Comparison of ENCODE assay signal across 11 cellular contexts in the genomic region with DNA sequence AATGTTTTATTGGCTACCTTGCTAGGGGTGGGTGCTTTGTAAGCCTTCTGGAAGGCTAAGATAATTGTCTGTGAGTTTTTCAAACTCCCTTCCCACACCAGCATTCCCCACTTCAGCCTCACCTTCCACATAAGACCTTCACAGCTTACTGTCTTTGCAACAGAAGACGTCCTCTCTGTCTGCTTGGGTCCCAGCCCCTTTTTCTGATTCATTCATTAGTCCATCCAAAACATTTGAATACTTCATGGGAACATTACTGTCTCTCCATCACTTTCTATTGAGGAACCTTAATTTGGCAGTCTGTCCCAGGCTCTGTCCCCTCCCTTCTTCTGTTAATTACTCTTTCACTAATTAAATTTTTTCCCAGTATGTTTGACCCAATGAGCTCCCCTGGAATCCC. TPM values are rescaled to one million over a fixed set of nuclear protein-coding genes. Genes with fewer than 3 reads are reported as not detected.
DNase-seq lines count a peak whose midpoint lies in the region; ATAC-seq, FAIRE-seq and TF ChIP-seq lines count a peak whose summit lies in the region.
"Had no signal": no experiment of that assay in that cellular context is flagged by ENCODE, and none has a peak within 500 bp of the region (broad histone marks: within the 10 kb centered on the region; RNA-seq: fewer than 3 reads in every experiment).

No MANE protein-coding gene starts in this region.

- peak overlapping the region; percentile 87 to 100 (median 99) for H3K27ac Mint-ChIP-seq in CD4-positive, alpha-beta memory T cell
- H3K27ac Mint-ChIP-seq in IgD-negative memory B cell (peak overlapping the region; percentile 65 to 98 (median 85)), nephron (peak overlapping the region; percentile 87 to 92 (median 90))

- TF ChIP-seq CTCF in GM12878 (IDR thresholded peaks at IDR 0.05 in 2 of 3, conservative IDR thresholded peaks at IDR 0.05 in 1 of 3; ENCODE audit: control insufficient read depth in 2 of 3, extremely low read depth in 1 of 3, insufficient read depth in 1 of 3, low read depth in 3 of 3, low read length in 3 of 3) (no peak), nephron (IDR thresholded peaks at IDR 0.05; ENCODE audit: unreplicated experiment in 3 of 3) (no peak), right atrium auricular region (IDR thresholded peaks at IDR 0.05) (no peak)

- TF ChIP-seq EP300 in GM12878 (IDR thresholded peaks at IDR 0.05; ENCODE audit: borderline replicate concordance in 1 of 2, control insufficient read depth in 1 of 2, low read depth in 2 of 2, low read length in 2 of 2): no peak

- H3K4me3 ChIP-seq in CD4-positive, alpha-beta memory T cell (ENCODE audit: low read length in 2 of 2): peak overlapping the region in 1 of 2 donors; percentile 29
- H3K4me3 ChIP-seq in GM12878 (0 out of 2 replicates have a peak overlapping the region, but pooled peaks have one; percentile 68), right atrium auricular region (no peak overlapping the region), trophoblast cell (ENCODE audit: low read depth, low read length) (no peak overlapping the region)

- no peak for TF ChIP-seq RAD21 in GM12878 (IDR thresholded peaks at IDR 0.05; ENCODE audit: insufficient read depth, low read depth, low read length)

- no peak for TF ChIP-seq POLR2A in GM12878 (IDR thresholded peaks at IDR 0.05; ENCODE audit: low read depth, low read length)

- H4K12ac ChIP-seq in trophoblast cell (ENCODE audit: low read depth, low read length): no peak overlapping the region

- no peak overlapping the region; the same call in 1 of the 2 replicates for H3K9ac ChIP-seq in GM12878 (ENCODE audit: control insufficient read depth, insufficient read depth, low read length)
- H3K9ac ChIP-seq in trophoblast cell (ENCODE audit: low read length): no peak overlapping the region

- no peak overlapping the region for H4K8ac ChIP-seq in trophoblast cell (ENCODE audit: low read depth, low read length)

- peaks cover 50 to 65% (median 57%) of the 10 kb centered on the region in 4 donors for H3K4me1 Mint-ChIP-seq in CD4-positive, alpha-beta memory T cell
- peaks cover 22 to 47% (median 45%) of the 10 kb centered on the region in 3 donors for H3K4me1 Mint-ChIP-seq in IgD-negative memory B cell
- H3K4me1 Mint-ChIP-seq in nephron: peaks cover 46% of the 10 kb centered on the region

- H3K4me1 ChIP-seq in CD4-positive, alpha-beta memory T cell (ENCODE audit: insufficient read depth, low read length): peaks cover 55% of the 10 kb centered on the region
- H3K4me1 ChIP-seq in GM12878 (ENCODE audit: control insufficient read depth, insufficient read depth, low read length): peaks cover 27% of the 10 kb centered on the region
- peaks cover 0 to 36% of the 10 kb centered on the region in 2 donors for H3K4me1 ChIP-seq in right atrium auricular region
- peaks cover 7 to 18% of the 10 kb centered on the region in 2 experiments for H3K4me1 ChIP-seq in trophoblast cell (ENCODE audit: control insufficient read depth in 1 of 2, insufficient read depth in 2 of 2, low read length in 2 of 2)

- SMC1A ChIA-PET in GM12878 (lab: Charles Lee; ENCODE audit: uncharacterized antibody, unreplicated experiment): interaction anchor here (1.4 kb wide), 1 partner anchor 12 kb away, joined by 5 read pairs; no protein-coding TSS in a partner anchor

- H2AFZ ChIP-seq in GM12878 (ENCODE audit: control insufficient read depth, low read depth, low read length) (peak overlapping the region; percentile 42), trophoblast cell (ENCODE audit: insufficient read depth, low read length, poor library complexity) (no peak overlapping the region)

- BruUV-seq in GM12878 (replicated peaks; lab: Mats Ljungman, UMichigan): no TSS peak

- no peak overlapping the region for H2AK5ac ChIP-seq in trophoblast cell (ENCODE audit: low read length)

- CTCF ChIA-PET in CD4-positive, alpha-beta memory T cell (lab: Charles Lee; ENCODE audit: partially characterized antibody): interaction anchor here (0.9 to 1.0 kb wide), 3 partner anchors 9 to 27 kb away, joined by 3 read pairs; a partner anchor contains a TSS
- CTCF ChIA-PET in GM12878 (lab: Yijun Ruan, JAX): interaction anchor here (0.6 to 4.7 kb wide), 3 partner anchors 14 to 30 kb away, joined by 3 to 62 read pairs (median 3); a partner anchor contains a TSS

- RAD21 ChIA-PET in GM12878 (lab: Charles Lee; ENCODE audit: unreplicated experiment): no interaction called here

- H3K27me3 ChIP-seq in CD4-positive, alpha-beta memory T cell (ENCODE audit: insufficient read depth, low read length): no peaks in the 10 kb centered on the region
- no peaks in the 10 kb centered on the region for H3K27me3 ChIP-seq in GM12878 (replicated peaks in 1 of 2; ENCODE audit: control insufficient read depth in 2 of 2, insufficient read depth in 2 of 2, low read length in 1 of 2)
- no peaks in the 10 kb centered on the region for H3K27me3 ChIP-seq in right atrium auricular region
- H3K27me3 ChIP-seq in trophoblast cell (ENCODE audit: insufficient read depth, low read length): peaks cover 22% of the 10 kb centered on the region

- H3K18ac ChIP-seq in trophoblast cell (ENCODE audit: low read length): no peak overlapping the region

- POLR2A ChIA-PET in CD4-positive, alpha-beta memory T cell (lab: Charles Lee; ENCODE audit: partially characterized antibody): interaction anchor here (0.6 to 3.9 kb wide), 10 partner anchors 9 to 1822 kb away, joined by 3 to 36 read pairs (median 12); a partner anchor contains a TSS
- POLR2A ChIA-PET in GM12878 (lab: Charles Lee): interaction anchor here (0.7 to 1.2 kb wide), 2 partner anchors 9 to 147 kb away, joined by 3 to 5 read pairs; a partner anchor contains a TSS

- H2BK120ac ChIP-seq in trophoblast cell (ENCODE audit: insufficient read depth, low read length, poor library complexity): no peak overlapping the region

- DNase-seq in CD4-positive, alpha-beta memory T cell: no peak
- DNase-seq in GM12878 (ENCODE audit: low read depth, low spot score): no peak
- DNase-seq in right atrium auricular region (ENCODE audit: low spot score): no peak
- no peak for DNase-seq in stimulated activated CD4-positive, alpha-beta T cell treated with anti-CD3 and anti-CD28 coated beads, Interleukin-12 subunit alpha, Interleukin-12 subunit beta, amount 100 ng/mL, for 4 hours
- no peak for DNase-seq in trophoblast cell
- DNase-seq: NCI-H1694 had no signal

- in situ Hi-C loops in GM12878 (cut with MboI): no loop called here

- H3K79me1 ChIP-seq in trophoblast cell (ENCODE audit: low read length): peaks cover 3% of the 10 kb centered on the region

- H3K36me3 Mint-ChIP-seq in CD4-positive, alpha-beta memory T cell: peaks cover 18 to 39% of the 10 kb centered on the region in 2 donors
- H3K36me3 Mint-ChIP-seq in IgD-negative memory B cell: peaks cover 3% of the 10 kb centered on the region
- peaks cover 35% of the 10 kb centered on the region for H3K36me3 Mint-ChIP-seq in nephron (ENCODE audit: low read depth)

- H3K79me2 ChIP-seq in GM12878 (ENCODE audit: control insufficient read depth, insufficient read depth, low read length): peaks cover 30% of the 10 kb centered on the region
- peaks cover 9% of the 10 kb centered on the region for H3K79me2 ChIP-seq in trophoblast cell (ENCODE audit: control insufficient read depth, insufficient read depth, low read length, poor library complexity)

- H3K14ac ChIP-seq in trophoblast cell (ENCODE audit: low read length): no peak overlapping the region

- H3K4me2 ChIP-seq in GM12878 (ENCODE audit: control insufficient read depth, insufficient read depth) (peak overlapping the region; percentile 61; the same call in 1 of the 2 replicates), trophoblast cell (ENCODE audit: low read length) (no peak overlapping the region)

- no peaks in the 10 kb centered on the region for H3K27me3 Mint-ChIP-seq in CD4-positive, alpha-beta memory T cell
- H3K27me3 Mint-ChIP-seq in IgD-negative memory B cell (no peaks in the 10 kb centered on the region), nephron (ENCODE audit: low read depth) (peaks cover 48% of the 10 kb centered on the region)

- no peak overlapping the region for H2BK12ac ChIP-seq in trophoblast cell (ENCODE audit: low read length)

- H3K9me3 ChIP-seq in CD4-positive, alpha-beta memory T cell (ENCODE audit: control insufficient read depth in 1 of 2, low read length in 2 of 2): no peaks in the 10 kb centered on the region
- no peaks in the 10 kb centered on the region; the same call in 2 of the 3 replicates for H3K9me3 ChIP-seq in GM12878 (replicated peaks; ENCODE audit: control insufficient read depth, insufficient read depth, low read length)
- no peaks in the 10 kb centered on the region for H3K9me3 ChIP-seq in right atrium auricular region
- peaks cover 5% of the 10 kb centered on the region for H3K9me3 ChIP-seq in trophoblast cell (ENCODE audit: insufficient read depth, low read depth, low read length)

- H3K4ac ChIP-seq in trophoblast cell (ENCODE audit: low read depth, low read length): no peak overlapping the region

- ATAC-seq in GM12878 (no peak), GM21717 (IDR thresholded peaks at IDR 0.05; ENCODE audit: unreplicated experiment) (no peak)

- no peak overlapping the region for H4K91ac ChIP-seq in trophoblast cell (ENCODE audit: low read depth, low read length)

- H3K9me3 Mint-ChIP-seq in CD4-positive, alpha-beta memory T cell: no peaks in the 10 kb centered on the region
- H3K9me3 Mint-ChIP-seq in IgD-negative memory B cell: no peaks in the 10 kb centered on the region
- H3K9me3 Mint-ChIP-seq in nephron: no peaks in the 10 kb centered on the region

- no peaks in the 10 kb centered on the region for H4K20me1 ChIP-seq in GM12878 (ENCODE audit: control insufficient read depth, insufficient read depth)

- H3K27ac ChIP-seq in CD4-positive, alpha-beta memory T cell (ENCODE audit: low read depth, low read length): peak overlapping the region; percentile 82
- H3K27ac ChIP-seq in GM12878 (ENCODE audit: control insufficient read depth, insufficient read depth) (no peak overlapping the region), right atrium auricular region (no peak overlapping the region), trophoblast cell (ENCODE audit: low read depth, low read length) (no peak overlapping the region)

- H2BK5ac ChIP-seq in trophoblast cell (ENCODE audit: low read depth, low read length, poor library complexity): no peak overlapping the region

- peaks cover 21% of the 10 kb centered on the region for H3K36me3 ChIP-seq in CD4-positive, alpha-beta memory T cell (ENCODE audit: insufficient read depth, low read length)
- H3K36me3 ChIP-seq in GM12878 (ENCODE audit: control insufficient read depth in 2 of 2, insufficient read depth in 2 of 2, low read length in 1 of 2): peaks cover 2 to 5% of the 10 kb centered on the region in 2 experiments; a peak in 3 of 4 replicates
- peaks cover 24% of the 10 kb centered on the region for H3K36me3 ChIP-seq in right atrium auricular region
- peaks cover 9 to 15% of the 10 kb centered on the region in 2 experiments for H3K36me3 ChIP-seq in trophoblast cell (ENCODE audit: control insufficient read depth in 1 of 2, insufficient read depth in 2 of 2, low read length in 2 of 2)

- H3K23ac ChIP-seq in trophoblast cell (ENCODE audit: low read length): no peak overlapping the region

- peak overlapping the region; percentile 82 to 98 (median 95) for H3K4me3 Mint-ChIP-seq in CD4-positive, alpha-beta memory T cell
- peak overlapping the region; percentile 77 to 97 (median 93) for H3K4me3 Mint-ChIP-seq in IgD-negative memory B cell
- peak overlapping the region; percentile 98 to 99 (median 99) for H3K4me3 Mint-ChIP-seq in nephron

- FAIRE-seq in GM12878 (lab: Jason Lieb, UNC): no peak
- FAIRE-seq: G401.6 had no signal

- intact Hi-C loops in CD4-positive, alpha-beta memory T cell (cut with micrococcal nuclease): loop anchor here (2.0 to 5.0 kb wide), 3 partner anchors 13 to 667 kb away; a partner anchor contains a TSS
- intact Hi-C loops in GM12878 (cut with micrococcal nuclease; ENCODE audit: unreplicated experiment): loop anchor here (10.0 kb wide), 1 partner anchor 279 kb away; a partner anchor contains a TSS

- WGBS in GM12878 (ENCODE audit: insufficient coverage, insufficient replicate concordance, low lambda C conversion rate, missing lambda C conversion rate): 45% methylated on average over 1 of the region's 1 CpG
- WGBS in trophoblast cell (ENCODE audit: extremely low coverage, insufficient coverage, insufficient read length): no CpG with 5 or more reads among the region's 1 CpG

RNA-seq across cellular contexts. Expression of a gene that starts 1.0 kb away (rescaled TPM):
- total RNA-seq in CD4-positive, alpha-beta memory T cell: 10 to 100 TPM; 58.0 to 62.8 TPM
- 1 to 10 TPM; 3.7 to 8.9 TPM for polyA plus RNA-seq in CD4-positive, alpha-beta memory T cell
- polyA plus RNA-seq in IgD-negative memory B cell (11.9 TPM), GM12878 (2011; rRNA removed) (11.1 and 16.6 TPM in 2 replicates), GM12878 (2014; fragmentation: Illumina TruSeq; extraction: Trizol) (17.9 and 20.6 TPM in 2 replicates), GM12878 (2014; fragmentation: Nextera tagmentation; extraction: Ambion mirVana) (1 to 10 TPM; 2.4 to 5.1 TPM), GM12878 (2014; rRNA removed) (29.3 and 32.3 TPM in 2 replicates), GM12878 (2016; fragmentation: Nextera tagmentation; extraction: Ambion mirVana) (1 to 10 TPM; 3.3 to 4.0 TPM)
- total RNA-seq in GM12878 (2013; cell fraction: nucleolus; rRNA removed): 20.5 and 20.9 TPM in 2 replicates
- total RNA-seq in GM12878 (2014; rRNA removed) (15.6 and 17.6 TPM in 2 replicates), GM12878 (2014; rRNA removed; fragmentation: Illumina TruSeq; extraction: Trizol) (10.3 and 10.4 TPM in 2 replicates), GM12878 (2021) (25.5 and 26.7 TPM in 2 replicates), right atrium auricular region (10 to 100 TPM in 1 of 2 donors, 1 to 10 TPM in 1; 8.4 to 11.6 TPM)
- 7.7 TPM for polyA plus RNA-seq in GM12878 (2011; ENCODE audit: low read depth)
- polyA plus RNA-seq in GM12878 (2011; cell fraction: cytosol; rRNA removed): 20.0 and 26.5 TPM in 2 replicates
- polyA plus RNA-seq in GM12878 (2011; cell fraction: nucleus; rRNA removed): 36.0 and 36.4 TPM in 2 replicates
- 18.9 and 20.4 TPM in 2 replicates for polyA plus RNA-seq in GM12878 (2012)
- 17.7 and 24.6 TPM in 2 replicates for polyA minus RNA-seq in GM12878 (2011; rRNA and poly(A)+ RNA removed)
- polyA minus RNA-seq in GM12878 (2011; cell fraction: cytosol; rRNA and poly(A)+ RNA removed): 4.9 and 6.8 TPM in 2 replicates
- polyA minus RNA-seq in GM12878 (2011; cell fraction: nucleus; rRNA and poly(A)+ RNA removed): 7.3 and 12.1 TPM in 2 replicates
- 1.1 and 1.4 TPM in 2 replicates for polyA plus RNA-seq in trophoblast cell (2013)

RNA-seq across cellular contexts. Expression of a gene that starts 1.8 kb away (rescaled TPM):
- total RNA-seq in CD4-positive, alpha-beta memory T cell: 10 to 100 TPM; 44.4 to 48.3 TPM
- polyA plus RNA-seq in CD4-positive, alpha-beta memory T cell: 10 to 100 TPM; 85.0 to 99.7 TPM
- 77.4 TPM for polyA plus RNA-seq in IgD-negative memory B cell
- total RNA-seq in GM12878 (2013; cell fraction: nucleolus; rRNA removed): 35.5 and 41.8 TPM in 2 replicates
- total RNA-seq in GM12878 (2014; rRNA removed): 201 and 202 TPM in 2 replicates
- total RNA-seq in GM12878 (2014; rRNA removed; fragmentation: Illumina TruSeq; extraction: Trizol): 116 and 120 TPM in 2 replicates
- total RNA-seq in GM12878 (2021): 189 TPM in 2 replicates
- polyA plus RNA-seq in GM12878 (2011; ENCODE audit: low read depth): 74.3 TPM
- 155 and 251 TPM in 2 replicates for polyA plus RNA-seq in GM12878 (2011; rRNA removed)
- 241 and 318 TPM in 2 replicates for polyA plus RNA-seq in GM12878 (2011; cell fraction: cytosol; rRNA removed)
- polyA plus RNA-seq in GM12878 (2011; cell fraction: nucleus; rRNA removed): 132 and 140 TPM in 2 replicates
- 98.0 and 98.2 TPM in 2 replicates for polyA plus RNA-seq in GM12878 (2012)
- polyA plus RNA-seq in GM12878 (2014; fragmentation: Illumina TruSeq; extraction: Trizol): 213 and 240 TPM in 2 replicates
- polyA plus RNA-seq in GM12878 (2014; fragmentation: Nextera tagmentation; extraction: Ambion mirVana): 10 to 100 TPM; 26.1 to 45.7 TPM
- polyA plus RNA-seq in GM12878 (2014; rRNA removed): 237 and 311 TPM in 2 replicates
- polyA plus RNA-seq in GM12878 (2016; fragmentation: Nextera tagmentation; extraction: Ambion mirVana): 100 to 1,000 TPM; 344 to 385 TPM
- polyA minus RNA-seq in GM12878 (2011; rRNA and poly(A)+ RNA removed): 134 and 149 TPM in 2 replicates
- 49.7 and 57.6 TPM in 2 replicates for polyA minus RNA-seq in GM12878 (2011; cell fraction: cytosol; rRNA and poly(A)+ RNA removed)
- 32.0 and 54.1 TPM in 2 replicates for polyA minus RNA-seq in GM12878 (2011; cell fraction: nucleus; rRNA and poly(A)+ RNA removed)
- total RNA-seq in right atrium auricular region: 10 to 100 TPM; 32.1 to 59.7 TPM
- polyA plus RNA-seq in trophoblast cell (2013): 66.1 and 68.0 TPM in 2 replicates

RNA-seq across cellular contexts. Expression of a gene that starts 9.1 kb away (rescaled TPM):
- 10 to 100 TPM; 27.5 to 30.6 TPM for total RNA-seq in CD4-positive, alpha-beta memory T cell
- polyA plus RNA-seq in CD4-positive, alpha-beta memory T cell: 10 to 100 TPM; 37.5 to 76.2 TPM
- polyA plus RNA-seq in IgD-negative memory B cell (52.8 TPM), GM12878 (2011; rRNA removed) (32.2 and 40.4 TPM in 2 replicates), GM12878 (2014; fragmentation: Illumina TruSeq; extraction: Trizol) (24.7 and 27.0 TPM in 2 replicates), GM12878 (2014; fragmentation: Nextera tagmentation; extraction: Ambion mirVana) (10 to 100 TPM; 23.4 to 25.1 TPM), GM12878 (2014; rRNA removed) (19.0 and 20.8 TPM in 2 replicates), GM12878 (2016; fragmentation: Nextera tagmentation; extraction: Ambion mirVana) (10 to 100 TPM; 27.7 to 30.0 TPM)
- total RNA-seq in GM12878 (2013; cell fraction: nucleolus; rRNA removed): 28.1 and 28.4 TPM in 2 replicates
- total RNA-seq in GM12878 (2014; rRNA removed) (24.8 and 32.7 TPM in 2 replicates), GM12878 (2014; rRNA removed; fragmentation: Illumina TruSeq; extraction: Trizol) (18.8 and 21.7 TPM in 2 replicates), GM12878 (2021) (11.8 and 13.8 TPM in 2 replicates), right atrium auricular region (10 to 100 TPM; 50.3 to 59.6 TPM)
- polyA plus RNA-seq in GM12878 (2011; ENCODE audit: low read depth): 16.0 TPM
- polyA plus RNA-seq in GM12878 (2011; cell fraction: cytosol; rRNA removed): 23.1 and 29.6 TPM in 2 replicates
- 16.6 and 19.0 TPM in 2 replicates for polyA plus RNA-seq in GM12878 (2011; cell fraction: nucleus; rRNA removed)
- polyA plus RNA-seq in GM12878 (2012): 27.7 and 28.4 TPM in 2 replicates
- 24.3 and 40.1 TPM in 2 replicates for polyA minus RNA-seq in GM12878 (2011; rRNA and poly(A)+ RNA removed)
- polyA minus RNA-seq in GM12878 (2011; cell fraction: cytosol; rRNA and poly(A)+ RNA removed): 8.2 and 9.2 TPM in 2 replicates
- polyA minus RNA-seq in GM12878 (2011; cell fraction: nucleus; rRNA and poly(A)+ RNA removed): 10.5 and 15.4 TPM in 2 replicates
- polyA plus RNA-seq in trophoblast cell (2013): 8.1 and 8.8 TPM in 2 replicates

RNA-seq across cellular contexts. Expression of a gene that starts 12.9 kb away (rescaled TPM):
- total RNA-seq in CD4-positive, alpha-beta memory T cell: 1 to 10 TPM in 1 of 2 experiments, under 1 TPM in 1; 0.64 to 1.4 TPM
- polyA plus RNA-seq in CD4-positive, alpha-beta memory T cell: under 1 TPM; 0.55 to 0.93 TPM
- 0.09 TPM for polyA plus RNA-seq in IgD-negative memory B cell
- 3.3 and 4.2 TPM in 2 replicates for total RNA-seq in GM12878 (2013; cell fraction: nucleolus; rRNA removed)
- 0.79 and 0.87 TPM in 2 replicates for total RNA-seq in GM12878 (2014; rRNA removed)
- 0.41 and 0.72 TPM in 2 replicates for total RNA-seq in GM12878 (2014; rRNA removed; fragmentation: Illumina TruSeq; extraction: Trizol)
- total RNA-seq in GM12878 (2021): 1.0 and 2.7 TPM in 2 replicates
- polyA plus RNA-seq in GM12878 (2011; ENCODE audit: low read depth): 0.47 TPM
- polyA plus RNA-seq in GM12878 (2011; rRNA removed): 1.8 and 2.0 TPM in 2 replicates
- 1.4 and 2.9 TPM in 2 replicates for polyA plus RNA-seq in GM12878 (2011; cell fraction: cytosol; rRNA removed)
- polyA plus RNA-seq in GM12878 (2011; cell fraction: nucleus; rRNA removed): 18.3 and 22.8 TPM in 2 replicates
- 1.2 TPM in 2 replicates for polyA plus RNA-seq in GM12878 (2012)
- polyA plus RNA-seq in GM12878 (2014; fragmentation: Illumina TruSeq; extraction: Trizol): 0.57 and 1.2 TPM in 2 replicates
- polyA plus RNA-seq in GM12878 (2014; fragmentation: Nextera tagmentation; extraction: Ambion mirVana): under 1 TPM; 0.10 to 0.35 TPM
- 1.8 and 1.9 TPM in 2 replicates for polyA plus RNA-seq in GM12878 (2014; rRNA removed)
- 1 to 10 TPM in 1 of 2 experiments, under 1 TPM in 1; 0.95 to 1.3 TPM for polyA plus RNA-seq in GM12878 (2016; fragmentation: Nextera tagmentation; extraction: Ambion mirVana)
- 0.44 and 1.5 TPM in 2 replicates for polyA minus RNA-seq in GM12878 (2011; rRNA and poly(A)+ RNA removed)
- polyA minus RNA-seq in GM12878 (2011; cell fraction: cytosol; rRNA and poly(A)+ RNA removed): 1.9 and 2.1 TPM in 2 replicates
- 5.1 and 7.7 TPM in 2 replicates for polyA minus RNA-seq in GM12878 (2011; cell fraction: nucleus; rRNA and poly(A)+ RNA removed)
- total RNA-seq in right atrium auricular region: under 1 TPM; 0.28 to 0.33 TPM
- 0.48 and 0.51 TPM in 2 replicates for polyA plus RNA-seq in trophoblast cell (2013)
- total RNA-seq: occipital lobe had no signal

RNA-seq across cellular contexts. Expression of a gene that starts 15.4 kb away (rescaled TPM):
- total RNA-seq in CD4-positive, alpha-beta memory T cell: 10 to 100 TPM; 63.2 to 66.7 TPM
- polyA plus RNA-seq in CD4-positive, alpha-beta memory T cell: 1 to 10 TPM; 3.2 to 8.6 TPM
- polyA plus RNA-seq in IgD-negative memory B cell (4.1 TPM), GM12878 (2011; rRNA removed) (11.6 and 13.9 TPM in 2 replicates), GM12878 (2014; fragmentation: Illumina TruSeq; extraction: Trizol) (6.8 and 10.6 TPM in 2 replicates), GM12878 (2014; fragmentation: Nextera tagmentation; extraction: Ambion mirVana) (under 1 TPM; 0.29 to 0.47 TPM), GM12878 (2014; rRNA removed) (11.3 and 13.6 TPM in 2 replicates), GM12878 (2016; fragmentation: Nextera tagmentation; extraction: Ambion mirVana) (1 to 10 TPM; 2.5 to 2.8 TPM)
- total RNA-seq in GM12878 (2013; cell fraction: nucleolus; rRNA removed): 13.0 and 14.1 TPM in 2 replicates
- total RNA-seq in GM12878 (2014; rRNA removed) (11.1 and 14.1 TPM in 2 replicates), GM12878 (2014; rRNA removed; fragmentation: Illumina TruSeq; extraction: Trizol) (10.2 and 13.9 TPM in 2 replicates), GM12878 (2021) (17.9 and 19.8 TPM in 2 replicates), right atrium auricular region (1 to 10 TPM in 1 of 2 donors, under 1 TPM in 1; 0.75 to 4.8 TPM)
- 6.7 TPM for polyA plus RNA-seq in GM12878 (2011; ENCODE audit: low read depth)
- 10.5 and 13.7 TPM in 2 replicates for polyA plus RNA-seq in GM12878 (2011; cell fraction: cytosol; rRNA removed)
- 28.7 and 34.5 TPM in 2 replicates for polyA plus RNA-seq in GM12878 (2011; cell fraction: nucleus; rRNA removed)
- polyA plus RNA-seq in GM12878 (2012): 9.1 and 10.5 TPM in 2 replicates
- 9.4 and 16.3 TPM in 2 replicates for polyA minus RNA-seq in GM12878 (2011; rRNA and poly(A)+ RNA removed)
- 6.4 and 8.3 TPM in 2 replicates for polyA minus RNA-seq in GM12878 (2011; cell fraction: cytosol; rRNA and poly(A)+ RNA removed)
- polyA minus RNA-seq in GM12878 (2011; cell fraction: nucleus; rRNA and poly(A)+ RNA removed): 8.0 and 19.8 TPM in 2 replicates
- 0.01 TPM in 1 of 2 replicates, not detected in the other for polyA plus RNA-seq in trophoblast cell (2013)
